Comparison of ENCODE assay signal across 8 cellular contexts in genomic region chr15:34514251-34514760, GRCh38.
DNase-seq lines count a peak whose midpoint lies in the region; ATAC-seq and TF ChIP-seq lines count a peak whose summit lies in the region.

No MANE protein-coding gene starts in this region.

- H3K9me2 ChIP-seq in PC-9 (ENCODE audit: insufficient read depth), result no peaks in the 10 kb centered on the region

- TF ChIP-seq CTCF in PC-9 (conservative IDR thresholded peaks at IDR 0.05) (no peak), colonic mucosa (IDR thresholded peaks at IDR 0.05) (no peak), right lobe of liver (IDR thresholded peaks at IDR 0.05) (no peak)

- peak overlapping the region; percentile 85 for H3K4me2 ChIP-seq in PC-9

- H3F3A ChIP-seq in PC-9 (ENCODE audit: insufficient read depth, low read depth), result no peaks in the 10 kb centered on the region

- H2AFZ ChIP-seq in PC-9, result peak overlapping the region; percentile 80

- TF ChIP-seq POLR2A in right lobe of liver (IDR thresholded peaks at IDR 0.05), result no peak

- POLR2A ChIA-PET in PC-9 (lab: Charles Lee; ENCODE audit: unreplicated experiment), result no interaction called here

- H3K9ac ChIP-seq in colonic mucosa (ENCODE audit: low read depth in 2 of 2, low read length in 2 of 2), result peak overlapping the region in 1 of 2 donors; percentile 43
- H3K9ac ChIP-seq in stomach smooth muscle (ENCODE audit: low read length in 2 of 2), result peak overlapping the region; percentile 57 to 84

- peaks cover 15% of the 10 kb centered on the region; the same call in 1 of the 2 replicates for H3K27me3 ChIP-seq in PC-9 (ENCODE audit: insufficient read depth, low read depth)
- H3K27me3 ChIP-seq in colonic mucosa, result peaks cover 19% of the 10 kb centered on the region
- no peaks in the 10 kb centered on the region for H3K27me3 ChIP-seq in right lobe of liver
- peaks cover 0 to 3% of the 10 kb centered on the region in 2 donors for H3K27me3 ChIP-seq in stomach smooth muscle (ENCODE audit: control insufficient read depth in 1 of 2, insufficient read depth in 2 of 2, low read length in 2 of 2)

- H3K79me2 ChIP-seq in PC-9 (ENCODE audit: low read depth), result no peaks in the 10 kb centered on the region

- H3K36me3 ChIP-seq in PC-9 (ENCODE audit: low read depth), result no peaks in the 10 kb centered on the region
- H3K36me3 ChIP-seq in colonic mucosa, result no peaks in the 10 kb centered on the region
- no peaks in the 10 kb centered on the region for H3K36me3 ChIP-seq in right lobe of liver
- no peaks in the 10 kb centered on the region for H3K36me3 ChIP-seq in stomach smooth muscle (ENCODE audit: control insufficient read depth in 2 of 2, insufficient read depth in 2 of 2, low read length in 2 of 2)

- ATAC-seq in GM21619 (IDR thresholded peaks at IDR 0.05; ENCODE audit: unreplicated experiment), result peak; percentile 54
- peak in 3 of 4 donors; percentile 68 to 74 (median 72) for ATAC-seq in right lobe of liver

- H3K27ac ChIP-seq in PC-9, result no peak overlapping the region
- H3K27ac ChIP-seq in colonic mucosa, result peak overlapping the region; percentile 23
- H3K27ac ChIP-seq in right lobe of liver, result peak overlapping the region in 1 of 3 donors; percentile 18
- H3K27ac ChIP-seq in stomach smooth muscle (ENCODE audit: low read length), result peak overlapping the region; percentile 55

- H3K9me3 ChIP-seq in PC-9 (ENCODE audit: insufficient read depth, low read depth), result no peaks in the 10 kb centered on the region
- H3K9me3 ChIP-seq in colonic mucosa, result no peaks in the 10 kb centered on the region
- H3K9me3 ChIP-seq in right lobe of liver, result no peaks in the 10 kb centered on the region
- no peaks in the 10 kb centered on the region for H3K9me3 ChIP-seq in stomach smooth muscle (ENCODE audit: control insufficient read depth in 2 of 2, low read length in 2 of 2)

- CTCF ChIA-PET in PC-9 (lab: Charles Lee), result no interaction called here

- no TSS peak for BruUV-seq in PC-9 (replicated peaks; lab: Mats Ljungman, UMichigan)

- WGBS in right lobe of liver (ENCODE audit: insufficient coverage, low coverage, low lambda C conversion rate, missing lambda C conversion rate), result no CpG with 5 or more reads among the region's 42 CpGs

- H3K4me1 ChIP-seq in PC-9 (replicated peaks; ENCODE audit: insufficient read depth) (no peaks in the 10 kb centered on the region), colonic mucosa (no peaks in the 10 kb centered on the region), right lobe of liver (no peaks in the 10 kb centered on the region), stomach smooth muscle (ENCODE audit: control insufficient read depth, insufficient read depth, low read length) (peaks cover 11% of the 10 kb centered on the region)

- intact Hi-C loops in PC-9 (cut with micrococcal nuclease; ENCODE audit: unreplicated experiment), result no loop called here
- intact Hi-C loops in colonic mucosa (cut with DNase I), result loop anchor here (5.0 kb wide), 1 partner anchor 68 kb away; the partner anchor contains the start of gene GOLGA8B
- intact Hi-C loops in right lobe of liver (cut with DNase I), result no loop called here

- H4K20me1 ChIP-seq in PC-9 (ENCODE audit: insufficient read depth), result no peaks in the 10 kb centered on the region

- DNase-seq in EH (ENCODE audit: low read depth), result peak; percentile 29
- DNase-seq in PC-9, result peak in 1 of 2 experiments; percentile 34
- no peak for DNase-seq in colonic mucosa
- DNase-seq in right lobe of liver, result peak in 1 of 3 donors; percentile 34
- no peak for DNase-seq in MV-4-11 (lab: John Stamatoyannopoulos, UW)
- no peak for DNase-seq in stimulated activated CD4-positive, alpha-beta T cell treated with anti-CD3 and anti-CD28 coated beads, Interleukin-4, amount 100 ng/mL, for 1 hour

- H3K4me3 ChIP-seq in PC-9, result peak overlapping the region; percentile 64
- H3K4me3 ChIP-seq in colonic mucosa, result peak overlapping the region; percentile 55
- peak overlapping the region in 2 of 3 donors; percentile 49 to 60 for H3K4me3 ChIP-seq in right lobe of liver
- H3K4me3 ChIP-seq in stomach smooth muscle (ENCODE audit: low read length in 2 of 2), result peak overlapping the region; percentile 80 to 86
